8 cellular contexts compared by ENCODE assay signal in the genomic region with DNA sequence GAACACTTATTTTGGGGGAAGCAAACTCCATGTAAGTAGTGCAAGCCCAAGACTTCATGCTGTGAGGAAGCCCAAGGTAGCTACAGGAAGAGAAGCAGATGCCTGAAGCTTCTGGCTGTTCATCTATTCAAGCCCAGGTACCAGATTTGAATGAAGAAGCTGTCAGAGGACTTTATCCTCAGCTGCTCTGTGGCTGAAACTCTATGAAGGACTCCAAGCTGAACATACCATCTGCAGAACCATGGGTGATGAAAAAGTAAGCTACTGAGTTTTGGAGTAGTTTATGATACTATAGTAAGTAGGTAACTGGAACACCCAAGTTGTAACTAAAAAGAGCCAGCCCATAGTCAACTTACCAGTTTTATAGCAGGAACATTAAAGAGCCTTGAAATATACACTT.
DNase-seq lines count a peak whose midpoint lies in the region; ATAC-seq, FAIRE-seq and TF ChIP-seq lines count a peak whose summit lies in the region.
"Not testable (repeated sequence)": the region's sequence is repeated elsewhere in the genome, so short reads cannot be mapped to it uniquely, and the experiment has no call there.

No MANE protein-coding gene starts in this region.

- H3K36me3 ChIP-seq in MM.1S (replicated peaks; ENCODE audit: insufficient read depth, low read length); keratinocyte (ENCODE audit: control insufficient read depth in 2 of 2, extremely low read depth in 1 of 2, insufficient read depth in 2 of 2, low read length in 2 of 2); smooth muscle cell (ENCODE audit: low read depth): not testable (repeated sequence)

- H3K4me3 Mint-ChIP-seq in MCF 10A (ENCODE audit: unreplicated experiment), result not testable (repeated sequence)

- H3K4me3 ChIP-seq in MM.1S (ENCODE audit: low read length); keratinocyte (ENCODE audit: control insufficient read depth in 2 of 3, extremely low read depth in 1 of 3, insufficient read depth in 2 of 3, low read depth in 1 of 3, low read length in 3 of 3); smooth muscle cell: not testable (repeated sequence)

- ATAC-seq in GM19023 (IDR thresholded peaks at IDR 0.05; ENCODE audit: unreplicated experiment) (peak; percentile 44), HG02610 (IDR thresholded peaks at IDR 0.05; ENCODE audit: unreplicated experiment) (peak; percentile 29), HG03432 (IDR thresholded peaks at IDR 0.05; ENCODE audit: unreplicated experiment) (peak; percentile 42)

- not testable (repeated sequence) for H2AFZ ChIP-seq in MM.1S (ENCODE audit: low read length); keratinocyte (ENCODE audit: control insufficient read depth, low read length); smooth muscle cell (ENCODE audit: low read depth)

- POLR2A ChIA-PET in MCF 10A (lab: Yijun Ruan, JAX), result interaction anchor here (0.7 kb wide), 1 partner anchor 378 kb away, joined by 3 read pairs; no protein-coding TSS in a partner anchor

- H3K4me2 ChIP-seq in MM.1S (ENCODE audit: low read depth, low read length); keratinocyte (ENCODE audit: control insufficient read depth, extremely low read depth, insufficient read depth, low read depth, low read length); smooth muscle cell: not testable (repeated sequence)

- not testable (repeated sequence) for H4K20me1 ChIP-seq in MM.1S (ENCODE audit: insufficient read depth, low read length); keratinocyte (ENCODE audit: control insufficient read depth, extremely low read depth, insufficient read depth, low read length); smooth muscle cell (ENCODE audit: low read depth)

- not testable (repeated sequence) for H3K27me3 ChIP-seq in MM.1S (replicated peaks; ENCODE audit: insufficient read depth, low read length); keratinocyte (ENCODE audit: control insufficient read depth, extremely low read depth, insufficient read depth, low read length); smooth muscle cell (ENCODE audit: low read depth)

- not testable (repeated sequence) for H3K79me2 ChIP-seq in MM.1S (ENCODE audit: low read length); keratinocyte (ENCODE audit: control insufficient read depth, insufficient read depth, low read length); smooth muscle cell (ENCODE audit: low read depth)

- not testable (repeated sequence) for H3K9me2 ChIP-seq in MM.1S (replicated peaks; ENCODE audit: insufficient read depth, low read length)

- CTCF ChIA-PET in MCF 10A (lab: Yijun Ruan, JAX), result interaction anchor here (0.6 to 1.0 kb wide), 2 partner anchors 58 to 89 kb away, joined by 3 to 5 read pairs; no protein-coding TSS in a partner anchor

- not testable (repeated sequence) for H3K4me1 ChIP-seq in MM.1S (ENCODE audit: low read length); smooth muscle cell (ENCODE audit: low read depth)
- peaks cover 10% of the 10 kb centered on the region for H3K4me1 ChIP-seq in keratinocyte (ENCODE audit: control insufficient read depth, extremely low read depth, insufficient read depth, low read length)

- BruUV-seq in MCF 10A (replicated peaks; lab: Mats Ljungman, UMichigan), result not testable (repeated sequence)

- not testable (repeated sequence) for H3F3A ChIP-seq in MM.1S (ENCODE audit: insufficient read depth, low read length); smooth muscle cell (ENCODE audit: low read depth)

- H3K9me1 ChIP-seq in keratinocyte (ENCODE audit: control insufficient read depth, extremely low read depth, insufficient read depth, low read length), result not testable (repeated sequence)

- H3K27ac ChIP-seq in MM.1S (ENCODE audit: low read length) (peak overlapping the region; percentile 26; the same call in 1 of the 2 replicates), smooth muscle cell (ENCODE audit: low read depth) (peak overlapping the region; percentile 98)
- not testable (repeated sequence) for H3K27ac ChIP-seq in keratinocyte (ENCODE audit: control insufficient read depth, insufficient read depth, low read length)

- intact Hi-C loops in MCF 10A (cut with micrococcal nuclease), result not testable (repeated sequence)

- H3K36me3 Mint-ChIP-seq in MCF 10A (ENCODE audit: insufficient read depth, unreplicated experiment), result not testable (repeated sequence)

- not testable (repeated sequence) for H3K9ac ChIP-seq in MM.1S (ENCODE audit: low read length); keratinocyte (ENCODE audit: control insufficient read depth, extremely low read depth, insufficient read depth, low read length); smooth muscle cell (ENCODE audit: low read depth)

- FAIRE-seq in keratinocyte (lab: Jason Lieb, UNC), result peak; percentile 67

- H3K9me3 ChIP-seq in MM.1S (replicated peaks; ENCODE audit: insufficient read depth, low read length); keratinocyte (ENCODE audit: control insufficient read depth, low read depth, low read length); smooth muscle cell (replicated peaks; ENCODE audit: low read depth): not testable (repeated sequence)

- not testable (repeated sequence) for H3K9me3 Mint-ChIP-seq in MCF 10A (ENCODE audit: unreplicated experiment)

- dilution Hi-C loops in keratinocyte (cut with MboI; ENCODE audit: extremely low pct_ligation_motif_present, low sequenced_read_pairs), result not testable (repeated sequence)

- DNase-seq in MM.1S, result peak; percentile 63
- DNase-seq in OCI-M1 (lab: John Stamatoyannopoulos, UW), result peak; percentile 7
- DNase-seq in MCF 10A (ENCODE audit: unreplicated experiment); keratinocyte (ENCODE audit: low read depth, low spot score); smooth muscle cell (lab: John Stamatoyannopoulos, UW; ENCODE audit: unreplicated experiment): not testable (repeated sequence)

- TF ChIP-seq CTCF in MM.1S (IDR thresholded peaks at IDR 0.05; ENCODE audit: low read length); MCF 10A (IDR thresholded peaks at IDR 0.05; ENCODE audit: unreplicated experiment); keratinocyte (optimal IDR thresholded peaks at IDR 0.05 in 1 of 3, IDR thresholded peaks at IDR 0.05 in 1 of 3, conservative IDR thresholded peaks at IDR 0.05 in 1 of 3; ENCODE audit: extremely low read depth in 1 of 3, insufficient read depth in 2 of 3, low read length in 3 of 3); smooth muscle cell (IDR thresholded peaks at IDR 0.05; ENCODE audit: borderline replicate concordance, insufficient read depth, poor library complexity, severe bottlenecking): not testable (repeated sequence)

- H3K27ac Mint-ChIP-seq in MCF 10A (ENCODE audit: low read depth, unreplicated experiment), result peak overlapping the region; percentile 99

- not testable (repeated sequence) for H3K27me3 Mint-ChIP-seq in MCF 10A (ENCODE audit: insufficient read depth, unreplicated experiment)

- H3K4me1 Mint-ChIP-seq in MCF 10A (ENCODE audit: insufficient read depth, unreplicated experiment), result peaks cover 17% of the 10 kb centered on the region
